ENCODE assay signal across 22 cellular contexts in the genomic region with DNA sequence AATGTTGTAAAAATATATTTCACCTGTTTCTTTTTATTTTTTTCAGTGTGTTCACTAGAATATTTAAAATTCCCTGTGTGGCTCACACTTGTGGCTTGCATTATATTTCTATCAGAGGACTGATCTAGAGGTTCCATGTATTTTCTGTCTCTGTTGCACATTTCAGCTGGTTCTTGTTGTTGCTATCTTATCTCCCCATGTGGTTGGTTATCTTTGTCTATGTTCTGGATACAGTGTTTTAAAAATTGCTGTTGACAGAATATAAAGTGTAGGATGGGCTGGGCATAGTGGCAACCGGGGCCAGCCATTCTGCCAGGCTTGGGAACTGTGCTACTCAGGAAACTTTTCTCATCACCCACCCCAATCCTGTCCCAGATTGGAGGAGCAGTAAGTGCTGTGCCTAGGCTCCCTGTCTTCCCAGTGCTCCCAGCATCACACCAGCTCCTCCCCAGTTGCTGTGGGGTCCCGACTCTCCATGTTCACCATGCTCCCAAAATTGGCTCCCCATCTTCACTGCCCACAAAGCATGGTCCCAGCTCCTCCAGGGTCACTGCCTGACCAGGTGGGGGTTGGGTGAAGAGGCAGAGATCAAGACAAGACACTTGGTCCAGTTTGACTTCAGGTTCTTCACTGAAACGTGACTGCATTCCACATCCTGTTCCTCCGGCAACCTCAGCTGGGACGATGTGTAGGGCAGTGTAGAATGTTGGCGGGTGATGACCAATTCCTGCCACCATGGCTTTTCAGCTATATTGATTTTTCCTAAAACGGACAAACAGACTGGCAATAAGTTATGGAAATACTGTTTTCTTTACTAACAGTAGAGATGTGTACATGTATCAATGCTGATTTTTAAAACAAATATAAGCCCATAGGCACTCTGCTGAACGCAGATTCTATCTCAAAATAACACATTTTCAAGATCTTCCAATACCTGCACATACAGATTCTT. TPM values are rescaled to one million over a fixed set of nuclear protein-coding genes. Genes with fewer than 3 reads are reported as not detected.
"Had no signal": no experiment of that assay in that cellular context is flagged by ENCODE, and none has a peak within 500 bp of the region (broad histone marks: within the 10 kb centered on the region; RNA-seq: fewer than 3 reads in every experiment).

No MANE protein-coding gene starts in this region.

RNA-seq across cellular contexts. Expression of a gene that starts 12.2 kb away (rescaled TPM):
- total RNA-seq: hepatocyte; left colon; left ventricle myocardium inferior; lung; mucosa of descending colon; myocyte; naive thymus-derived CD4-positive, alpha-beta T cell; natural killer cell treated with Interleukin-12 subunit alpha and Interleukin-12 subunit beta and Interleukin-15 and Interleukin-18, amount 100 ng/mL, for 72 hours; omental fat pad; ovary; progenitor cell of endocrine pancreas; pulmonary artery endothelial cell; right atrium auricular region; right lobe of liver; skeletal muscle tissue; stomach; thyroid gland; transverse colon; upper lobe of left lung; urinary bladder had no signal
- polyA plus RNA-seq: hepatocyte; naive thymus-derived CD4-positive, alpha-beta T cell; neural cell; ovary; urinary bladder had no signal

RNA-seq across cellular contexts. Expression of a gene that starts 49.4 kb away (rescaled TPM):
- total RNA-seq: mucosa of descending colon, skeletal muscle tissue, transverse colon, vagina had no signal
- polyA plus RNA-seq: naive thymus-derived CD4-positive, alpha-beta T cell had no signal
